ENCODE assay signal across 8 cellular contexts in the genomic region with DNA sequence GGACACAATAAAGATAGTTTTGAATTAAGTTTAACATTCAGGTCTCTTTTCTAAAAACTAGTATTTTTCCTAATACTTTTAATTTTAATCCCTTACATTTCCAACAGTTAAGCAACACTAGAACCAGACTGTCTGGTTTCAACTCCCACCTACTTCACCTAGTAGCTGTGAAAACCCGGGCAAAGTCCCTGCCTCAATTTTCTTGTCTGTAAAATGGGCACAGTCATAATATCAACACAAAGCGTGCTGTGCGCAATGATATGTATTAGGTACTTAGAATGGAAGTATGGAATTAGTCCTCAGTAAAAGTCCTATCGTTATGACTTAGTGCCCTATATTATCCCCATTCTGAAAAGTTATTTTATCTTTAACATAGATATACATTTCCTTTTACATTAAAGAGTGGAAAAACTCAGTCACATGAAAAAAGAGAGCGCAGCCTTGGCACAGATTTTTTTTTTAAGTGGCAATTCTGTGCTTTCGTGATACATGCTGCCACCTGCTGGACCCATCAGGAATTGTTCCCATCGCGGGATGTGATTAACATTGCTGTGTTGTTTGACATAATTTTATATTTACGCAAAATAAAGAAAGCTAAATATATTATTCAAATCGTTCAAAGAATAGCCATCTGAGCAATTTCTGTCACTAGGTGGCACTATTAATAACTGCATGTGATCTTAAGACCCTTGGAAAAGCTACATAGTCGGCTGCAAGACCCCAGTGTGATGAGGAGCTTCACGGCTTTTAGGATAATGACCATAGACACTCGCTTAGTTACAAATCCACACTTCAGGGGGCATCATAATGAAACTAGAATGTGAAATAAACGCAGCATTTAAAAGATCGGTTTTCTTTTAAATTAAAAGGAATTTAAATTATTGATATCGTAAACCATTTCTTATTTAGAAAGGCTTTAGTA.
DNase-seq lines count a peak whose midpoint lies in the region; ATAC-seq and TF ChIP-seq lines count a peak whose summit lies in the region.

No MANE protein-coding gene starts in this region.

- H3K27ac Mint-ChIP-seq in nephron = no peak overlapping the region
- no peak overlapping the region for H3K27ac Mint-ChIP-seq in stimulated activated naive CD8-positive, alpha-beta T cell treated with anti-CD3 and anti-CD28 coated beads, Interleukin-15, amount 100 ng/mL, for 72 hours

- DNase-seq in NCI-H526 (lab: John Stamatoyannopoulos, UW) (peak; percentile 31 to 64), erythroblast (lab: John Stamatoyannopoulos, UW) (peak; percentile 11 to 55), DMS153 (lab: John Stamatoyannopoulos, UW) (no peak)
- DNase-seq in activated CD8-positive, alpha-beta memory T cell treated with anti-CD3 and anti-CD28 coated beads, Interleukin-2, amount 50 U/mL, for 1 hour (ENCODE audit: extremely low read depth) = peak; percentile 3
- peak; percentile 36 to 38 for DNase-seq in stimulated activated naive CD8-positive, alpha-beta T cell treated with anti-CD3 and anti-CD28 coated beads, Interleukin-15, amount 100 ng/mL, for 72 hours

- H3K9me3 Mint-ChIP-seq in nephron = peaks cover 8% of the 10 kb centered on the region
- peaks cover 0 to 5% of the 10 kb centered on the region in 2 donors for H3K9me3 Mint-ChIP-seq in stimulated activated naive CD8-positive, alpha-beta T cell treated with anti-CD3 and anti-CD28 coated beads, Interleukin-15, amount 100 ng/mL, for 72 hours

- peak; percentile 72 for TF ChIP-seq CTCF in GM12873 (IDR thresholded peaks at IDR 0.05; ENCODE audit: insufficient read depth, low read depth, low read length, missing control alignments)
- peak; percentile 92 to 94 (median 93) for TF ChIP-seq CTCF in nephron (IDR thresholded peaks at IDR 0.05; ENCODE audit: unreplicated experiment in 3 of 3)

- no peak for TF ChIP-seq POLR2A in erythroblast (IDR thresholded peaks at IDR 0.05; ENCODE audit: low read length)

- ATAC-seq in HG03039 (IDR thresholded peaks at IDR 0.05; ENCODE audit: unreplicated experiment) = peak; percentile 57
- peak; percentile 39 for ATAC-seq in stimulated activated naive CD8-positive, alpha-beta T cell treated with anti-CD3 and anti-CD28 coated beads, Interleukin-15, amount 100 ng/mL, for 72 hours

- H3K4me1 Mint-ChIP-seq in nephron = no peaks in the 10 kb centered on the region
- no peaks in the 10 kb centered on the region for H3K4me1 Mint-ChIP-seq in stimulated activated naive CD8-positive, alpha-beta T cell treated with anti-CD3 and anti-CD28 coated beads, Interleukin-15, amount 100 ng/mL, for 72 hours

- no peaks in the 10 kb centered on the region for H3K36me3 Mint-ChIP-seq in nephron (ENCODE audit: low read depth)

- peaks cover 4% of the 10 kb centered on the region for H3K27me3 Mint-ChIP-seq in nephron (ENCODE audit: low read depth)
- peaks cover 7% of the 10 kb centered on the region for H3K27me3 Mint-ChIP-seq in stimulated activated naive CD8-positive, alpha-beta T cell treated with anti-CD3 and anti-CD28 coated beads, Interleukin-15, amount 100 ng/mL, for 72 hours

- no peak overlapping the region for H3K4me3 Mint-ChIP-seq in nephron
- no peak overlapping the region for H3K4me3 Mint-ChIP-seq in stimulated activated naive CD8-positive, alpha-beta T cell treated with anti-CD3 and anti-CD28 coated beads, Interleukin-15, amount 100 ng/mL, for 72 hours
